8 cellular contexts compared by ENCODE assay signal in genomic region chr4:145937021-145937861, GRCh38. TPM values are rescaled to one million over a fixed set of nuclear protein-coding genes. Genes with fewer than 3 reads are reported as not detected.
A peak's percentile ranks its signal among the peaks of the same experiment; 100 is the strongest.
DNase-seq lines count a peak whose midpoint lies in the region; FAIRE-seq and TF ChIP-seq lines count a peak whose summit lies in the region.

No MANE protein-coding gene starts in this region.

- TF ChIP-seq CTCF in WI38 (IDR thresholded peaks at IDR 0.05; ENCODE audit: low read depth, low read length), result no peak
- TF ChIP-seq CTCF in cardiac fibroblast (IDR thresholded peaks at IDR 0.05; ENCODE audit: low read depth, low read length), result no peak

- no peak overlapping the region for H2AFZ ChIP-seq in Karpas-422 (ENCODE audit: low read length)

- H3K27me3 ChIP-seq in Karpas-422 (ENCODE audit: low read length) (no peaks in the 10 kb centered on the region), small intestine (ENCODE audit: control insufficient read depth in 2 of 2, insufficient read depth in 2 of 2, low read length in 2 of 2) (no peaks in the 10 kb centered on the region)

- peaks cover 9% of the 10 kb centered on the region; the same call in 1 of the 2 replicates for H3K36me3 ChIP-seq in Karpas-422 (ENCODE audit: insufficient read depth, low read length)
- no peaks in the 10 kb centered on the region for H3K36me3 ChIP-seq in small intestine (ENCODE audit: control insufficient read depth in 2 of 2, insufficient read depth in 2 of 2, low read length in 2 of 2)

- H3K9me3 ChIP-seq in Karpas-422 (ENCODE audit: low read length) (no peaks in the 10 kb centered on the region), small intestine (ENCODE audit: control insufficient read depth, low read depth) (no peaks in the 10 kb centered on the region)

- no peak for FAIRE-seq in small intestine (lab: Jason Lieb, UNC)

- peak overlapping the region; percentile 93 for H3K27ac ChIP-seq in Karpas-422 (ENCODE audit: low read length)
- H3K27ac ChIP-seq in small intestine (ENCODE audit: low read depth in 1 of 2, low read length in 1 of 2), result peak overlapping the region; percentile 78 to 97

- 1% methylated on average over 37 to 89 of the region's 89 CpGs for WGBS in small intestine, 3 donors

- peak overlapping the region; percentile 90 for H3K4me3 ChIP-seq in Karpas-422 (ENCODE audit: low read length)
- H3K4me3 ChIP-seq in WI38 (ENCODE audit: low read depth, low read length), result peak overlapping the region; percentile 90
- peak overlapping the region; percentile 64 to 83 for H3K4me3 ChIP-seq in cardiac fibroblast (replicated peaks in 1 of 2; ENCODE audit: low read depth in 2 of 2, low read length in 2 of 2)
- H3K4me3 ChIP-seq in small intestine (ENCODE audit: low read depth in 1 of 2, low read length in 2 of 2), result peak overlapping the region; percentile 72 to 92

- peaks cover 56% of the 10 kb centered on the region for H3K79me2 ChIP-seq in Karpas-422 (ENCODE audit: low read length)

- H3K9me2 ChIP-seq in Karpas-422 (replicated peaks; ENCODE audit: insufficient read depth, low read length), result no peaks in the 10 kb centered on the region

- H3K4me1 ChIP-seq in Karpas-422 (ENCODE audit: low read length) (peaks cover 55% of the 10 kb centered on the region), small intestine (ENCODE audit: control insufficient read depth in 2 of 2, insufficient read depth in 1 of 2, low read depth in 1 of 2, low read length in 1 of 2) (peaks cover 0 to 5% of the 10 kb centered on the region in 2 donors)

- DNase-seq in Ammon's horn (ENCODE audit: low spot score) (peak; percentile 71), GM19240 (ENCODE audit: insufficient read length, low spot score) (peak; percentile 31), Karpas-422 (peak; percentile 84), cardiac fibroblast (ENCODE audit: low read depth in 2 of 2) (peak; percentile 55 to 69), inferior parietal cortex (ENCODE audit: extremely low spot score) (peak; percentile 45), small intestine (peak; percentile 84), foreskin melanocyte (no peak)

- H4K20me1 ChIP-seq in Karpas-422 (ENCODE audit: insufficient read depth, low read depth, low read length), result no peaks in the 10 kb centered on the region

- H3K9ac ChIP-seq in Karpas-422 (ENCODE audit: low read length), result peak overlapping the region; percentile 95

- peak overlapping the region; percentile 88 for H3K4me2 ChIP-seq in Karpas-422 (ENCODE audit: low read depth, low read length, poor library complexity, severe bottlenecking)

RNA-seq across cellular contexts. Expression of gene ZNF827, which starts 1.4 kb away (rescaled TPM):
- total RNA-seq in Karpas-422 (2014; rRNA removed; shearing (Covaris generic); ENCODE audit: low replicate concordance), result 44.6 and 70.4 TPM in 2 replicates
- 1 to 10 TPM; 3.5 to 7.8 (median 7.1) TPM for polyA plus RNA-seq in small intestine
